8 cellular contexts compared by ENCODE assay signal in the genomic region with DNA sequence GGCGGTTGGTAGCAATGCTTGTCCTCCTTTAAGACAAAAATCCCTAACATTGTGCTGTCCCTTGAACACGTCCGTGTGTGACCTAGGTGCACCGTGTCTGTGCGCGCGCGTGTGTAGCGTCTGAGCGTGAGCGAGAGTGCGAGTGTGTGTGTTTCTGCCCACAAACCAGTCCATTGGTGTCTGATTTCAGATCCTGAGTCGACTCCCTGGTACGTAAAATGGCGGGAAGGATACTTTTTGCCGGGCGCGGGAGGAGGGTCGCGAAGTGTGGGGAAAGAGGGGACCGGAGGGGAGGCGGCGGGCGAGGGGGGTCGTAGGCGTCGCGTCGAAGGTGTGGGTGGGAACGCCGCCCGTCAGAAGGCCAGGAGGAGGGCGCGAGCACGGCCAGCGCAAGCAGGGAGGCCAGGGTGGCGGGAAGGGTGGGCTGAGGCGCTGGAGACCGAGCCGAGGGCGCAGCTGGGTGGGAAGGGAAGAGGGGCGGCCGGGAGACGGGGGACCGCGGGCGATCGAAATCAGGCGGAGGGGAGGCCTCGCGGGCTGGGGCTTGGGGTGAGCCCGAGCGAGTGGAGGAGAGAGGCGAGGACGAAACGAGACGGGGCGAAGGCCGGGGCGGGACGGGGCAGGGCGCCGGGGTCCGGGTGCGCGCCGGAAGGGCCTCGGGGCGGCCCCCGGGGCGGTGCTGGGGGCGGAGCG. TPM values are rescaled to one million over a fixed set of nuclear protein-coding genes. Genes with fewer than 3 reads are reported as not detected.
DNase-seq lines count a peak whose midpoint lies in the region; ATAC-seq, FAIRE-seq and TF ChIP-seq lines count a peak whose summit lies in the region.

No MANE protein-coding gene starts in this region.

- H3K27me3 ChIP-seq in GM06990 (replicated peaks; ENCODE audit: control insufficient read depth, insufficient read depth, low read length) (no peaks in the 10 kb centered on the region), pancreas (peaks cover 12 to 53% (median 28%) of the 10 kb centered on the region in 4 donors)

- FAIRE-seq in pancreas (lab: Jason Lieb, UNC): no peak

- intact Hi-C loops in pancreas (cut with DNase I): no loop called here

- H3K9me3 ChIP-seq in pancreas: no peaks in the 10 kb centered on the region

- no peak for DNase-seq in GM06990 (ENCODE audit: extremely low read depth, insufficient read length)
- DNase-seq in LNCaP clone FGC (ENCODE audit: low read depth): no peak
- DNase-seq in astrocyte of the cerebellum (ENCODE audit: low read depth): no peak
- peak in 1 of 6 donors; percentile 45 for DNase-seq in pancreas
- DNase-seq in NCI-H2107 treated with DMSO at 0.1 percent for 48 hours (lab: John Stamatoyannopoulos, UW; ENCODE audit: unreplicated experiment): no peak
- DNase-seq in iPS-NIHi7 (ENCODE audit: extremely low spot score): no peak

- peaks cover 0 to 6% (median 0%) of the 10 kb centered on the region in 3 donors for H3K4me1 ChIP-seq in pancreas

- in situ Hi-C loops in astrocyte of the cerebellum (cut with HindIII; ENCODE audit: low sequenced_read_pairs): no loop called here

- ATAC-seq in pancreas: peak in 2 of 4 donors; percentile 12 to 32
- no peak for ATAC-seq in HG03139 (IDR thresholded peaks at IDR 0.05; ENCODE audit: unreplicated experiment)
- no peak for ATAC-seq in HG03354 (IDR thresholded peaks at IDR 0.05; ENCODE audit: poor library complexity, severe bottlenecking, unreplicated experiment)

- H3K4me3 ChIP-seq in GM06990 (replicated peaks; ENCODE audit: low read depth, low read length) (peak overlapping the region; percentile 72), LNCaP clone FGC (ENCODE audit: low read depth, low read length) (peak overlapping the region; percentile 50), astrocyte of the cerebellum (ENCODE audit: low read depth, low read length) (peak overlapping the region; percentile 13), pancreas (peak overlapping the region; percentile 20 to 66 (median 34))

- TF ChIP-seq CTCF in GM06990 (IDR thresholded peaks at IDR 0.05; ENCODE audit: insufficient read depth, low read length, poor library complexity, severe bottlenecking): no peak
- TF ChIP-seq CTCF in LNCaP clone FGC (IDR thresholded peaks at IDR 0.05; ENCODE audit: control insufficient read depth, extremely low read depth, insufficient read depth): no peak
- no peak for TF ChIP-seq CTCF in astrocyte of the cerebellum (IDR thresholded peaks at IDR 0.05; ENCODE audit: low read depth, low read length, missing control alignments)
- no peak for TF ChIP-seq CTCF in pancreas (IDR thresholded peaks at IDR 0.05)

- H3K27ac ChIP-seq in pancreas: no peak overlapping the region

- H3K36me3 ChIP-seq in GM06990 (ENCODE audit: control insufficient read depth, insufficient read depth, low read length) (no peaks in the 10 kb centered on the region), pancreas (no peaks in the 10 kb centered on the region)

- 5 to 7% methylated on average over 52 to 73 of the region's 73 CpGs for WGBS in pancreas, 2 donors

RNA-seq across cellular contexts. Expression of gene OTP, which starts 8.8 kb away (rescaled TPM):
- not detected for total RNA-seq in pancreas
- not detected for polyA plus RNA-seq in pancreas

Comparison
In these comparisons a context has a peak if more than half of its experiments do, and no peak if none do; other contexts are left out.
1. H3K4me3 ChIP-seq: peak in every context shown above with its lines; median percentile 72 in GM06990; 50 in LNCaP clone FGC; 34 in pancreas; 13 in astrocyte of the cerebellum.